In genomic region chr1:183697814-183698590, GRCh38 we compare ENCODE assay signal across 20 cellular contexts. TPM values are rescaled to one million over a fixed set of nuclear protein-coding genes. Genes with fewer than 3 reads are reported as not detected.
DNase-seq lines count a peak whose midpoint lies in the region; TF ChIP-seq lines count a peak whose summit lies in the region.
"Had no signal": no experiment of that assay in that cellular context is flagged by ENCODE, and none has a peak within 500 bp of the region (broad histone marks: within the 10 kb centered on the region; RNA-seq: fewer than 3 reads in every experiment).

No MANE protein-coding gene starts in this region.

- H3K79me2 ChIP-seq in PC-9 (ENCODE audit: low read depth), result no peaks in the 10 kb centered on the region

- CTCF ChIA-PET in activated naive CD4-positive, alpha-beta T cell treated with anti-CD3 and anti-CD28 coated beads for 36 hours (lab: Charles Lee), result interaction anchor here (1.0 to 1.6 kb wide), 3 partner anchors 13 to 43 kb away, joined by 4 to 6 read pairs (median 5); no protein-coding TSS in a partner anchor
- CTCF ChIA-PET in activated naive CD4-positive, alpha-beta T cell treated with anti-CD3 and anti-CD28 coated beads, Interleukin-2, amount 10 ng/mL, durations not matched to agents 7 days and 5 days (lab: Charles Lee), result interaction anchor here (0.6 to 1.2 kb wide), 3 partner anchors 42 to 371 kb away, joined by 3 read pairs; no protein-coding TSS in a partner anchor
- CTCF ChIA-PET in PC-9 (lab: Charles Lee), result no interaction called here

- 81 to 88% methylated on average over 3 of the region's 3 CpGs for WGBS in lower leg skin, 2 donors

- H3K4me3 Mint-ChIP-seq in activated naive CD4-positive, alpha-beta T cell treated with anti-CD3 and anti-CD28 coated beads for 36 hours, result no peak overlapping the region
- no peak overlapping the region for H3K4me3 Mint-ChIP-seq in activated naive CD4-positive, alpha-beta T cell treated with anti-CD3 and anti-CD28 coated beads, Interleukin-2, amount 10 ng/mL, durations not matched to agents 7 days and 5 days
- no peak overlapping the region for H3K4me3 Mint-ChIP-seq in type B pancreatic cell
- no peak overlapping the region for H3K4me3 Mint-ChIP-seq in activated T-cell treated with anti-CD3 and anti-CD28 coated beads, Interleukin-2, amount 50 U/mL, for 24 hours
- H3K4me3 Mint-ChIP-seq: CD4-positive, CD25-positive, alpha-beta regulatory T cell; HFFc6 had no signal

- 0 out of 2 replicates have a peak overlapping the region, but pooled peaks have one; percentile 65 for H3K4me2 ChIP-seq in PC-9
- H3K4me2 ChIP-seq: KMS-11 had no signal

- intact Hi-C loops in activated naive CD4-positive, alpha-beta T cell treated with anti-CD3 and anti-CD28 coated beads for 36 hours (cut with micrococcal nuclease), result loop anchor here (10.0 kb wide), 1 partner anchor 357 kb away; the partner anchor contains the start of gene TSEN15
- intact Hi-C loops in PC-9 (cut with micrococcal nuclease; ENCODE audit: unreplicated experiment) (loop anchor here (2.0 to 5.0 kb wide), 2 partner anchors 61 to 107 kb away; partner anchors contain the start of genes ARPC5 and RGL1), lower leg skin (cut with DNase I; ENCODE audit: low total_unique reads) (no loop called here)

- H3K4me3 ChIP-seq in PC-9, result no peak overlapping the region
- no peak overlapping the region for H3K4me3 ChIP-seq in lower leg skin (ENCODE audit: low read depth, poor library complexity, severe bottlenecking)
- H3K4me3 ChIP-seq: MG63, SJSA1 had no signal

- H2AFZ ChIP-seq in PC-9, result no peak overlapping the region

- DNase-seq in activated naive CD4-positive, alpha-beta T cell treated with anti-CD3 and anti-CD28 coated beads for 36 hours, result peak; percentile 45
- DNase-seq in activated naive CD4-positive, alpha-beta T cell treated with anti-CD3 and anti-CD28 coated beads, Interleukin-2, amount 10 ng/mL, durations not matched to agents 7 days and 5 days, result no peak
- DNase-seq in PC-9 (no peak), epithelial cell of prostate (ENCODE audit: low read depth, low spot score) (no peak), type B pancreatic cell (ENCODE audit: extremely low spot score, unreplicated experiment) (no peak), SW480 (ENCODE audit: low spot score) (no peak), lower leg skin (ENCODE audit: low spot score in 2 of 2) (no peak)
- DNase-seq in activated T-cell treated with anti-CD3 and anti-CD28 coated beads, Interleukin-2, amount 50 U/mL, for 24 hours, result no peak
- DNase-seq: CD4-positive, CD25-positive, alpha-beta regulatory T cell; DMS79 treated with DMSO at 0.1 percent for 48 hours; GF-D8; GOT3; HFFc6; MG63; NCI-H1105; NCI-H1694 treated with DMSO at 0.1 percent for 48 hours; NCI-H446 had no signal

- no peaks in the 10 kb centered on the region for H4K20me1 ChIP-seq in PC-9 (ENCODE audit: insufficient read depth)

- H3K9me3 Mint-ChIP-seq in activated naive CD4-positive, alpha-beta T cell treated with anti-CD3 and anti-CD28 coated beads for 36 hours, result no peaks in the 10 kb centered on the region
- no peaks in the 10 kb centered on the region for H3K9me3 Mint-ChIP-seq in activated naive CD4-positive, alpha-beta T cell treated with anti-CD3 and anti-CD28 coated beads, Interleukin-2, amount 10 ng/mL, durations not matched to agents 7 days and 5 days
- no peaks in the 10 kb centered on the region for H3K9me3 Mint-ChIP-seq in type B pancreatic cell
- no peaks in the 10 kb centered on the region for H3K9me3 Mint-ChIP-seq in activated T-cell treated with anti-CD3 and anti-CD28 coated beads, Interleukin-2, amount 50 U/mL, for 24 hours
- H3K9me3 Mint-ChIP-seq: CD4-positive, CD25-positive, alpha-beta regulatory T cell; HFFc6 had no signal

- no TSS peak for BruUV-seq in PC-9 (replicated peaks; lab: Mats Ljungman, UMichigan)

- no peaks in the 10 kb centered on the region for H3K27me3 ChIP-seq in PC-9 (ENCODE audit: insufficient read depth, low read depth)
- H3K27me3 ChIP-seq: MG63, SJSA1 had no signal

- TF ChIP-seq CTCF in PC-9 (conservative IDR thresholded peaks at IDR 0.05) (no peak), type B pancreatic cell (conservative IDR thresholded peaks at IDR 0.05) (no peak), lower leg skin (IDR thresholded peaks at IDR 0.05) (no peak)

- peaks cover 3% of the 10 kb centered on the region for H3K9me3 ChIP-seq in PC-9 (ENCODE audit: insufficient read depth, low read depth)
- H3K9me3 ChIP-seq: MG63, SJSA1 had no signal

- peaks cover 25% of the 10 kb centered on the region for H3F3A ChIP-seq in PC-9 (ENCODE audit: insufficient read depth, low read depth)

- peaks cover 49% of the 10 kb centered on the region for H3K4me1 ChIP-seq in PC-9 (replicated peaks; ENCODE audit: insufficient read depth)

- peak overlapping the region; percentile 85; the same call in 1 of the 2 replicates for H3K27ac ChIP-seq in PC-9
- H3K27ac ChIP-seq in epithelial cell of prostate, result peak overlapping the region; percentile 82
- H3K27ac ChIP-seq: KMS-11, SJSA1 had no signal

- no peak for TF ChIP-seq POLR2A in lower leg skin (IDR thresholded peaks at IDR 0.05)

- H3K27me3 Mint-ChIP-seq in activated naive CD4-positive, alpha-beta T cell treated with anti-CD3 and anti-CD28 coated beads for 36 hours (ENCODE audit: low read depth), result no peaks in the 10 kb centered on the region
- no peaks in the 10 kb centered on the region for H3K27me3 Mint-ChIP-seq in activated naive CD4-positive, alpha-beta T cell treated with anti-CD3 and anti-CD28 coated beads, Interleukin-2, amount 10 ng/mL, durations not matched to agents 7 days and 5 days
- no peaks in the 10 kb centered on the region for H3K27me3 Mint-ChIP-seq in type B pancreatic cell
- H3K27me3 Mint-ChIP-seq in activated T-cell treated with anti-CD3 and anti-CD28 coated beads, Interleukin-2, amount 50 U/mL, for 24 hours, result no peaks in the 10 kb centered on the region
- H3K27me3 Mint-ChIP-seq: CD4-positive, CD25-positive, alpha-beta regulatory T cell had no signal

- peaks cover 7% of the 10 kb centered on the region for H3K36me3 Mint-ChIP-seq in activated naive CD4-positive, alpha-beta T cell treated with anti-CD3 and anti-CD28 coated beads for 36 hours (ENCODE audit: low read depth)
- H3K36me3 Mint-ChIP-seq in activated naive CD4-positive, alpha-beta T cell treated with anti-CD3 and anti-CD28 coated beads, Interleukin-2, amount 10 ng/mL, durations not matched to agents 7 days and 5 days, result peaks cover 2% of the 10 kb centered on the region
- H3K36me3 Mint-ChIP-seq in type B pancreatic cell, result peaks cover 6% of the 10 kb centered on the region
- H3K36me3 Mint-ChIP-seq in activated T-cell treated with anti-CD3 and anti-CD28 coated beads, Interleukin-2, amount 50 U/mL, for 24 hours (ENCODE audit: low read depth), result no peaks in the 10 kb centered on the region

- no peak overlapping the region for H3K27ac Mint-ChIP-seq in activated naive CD4-positive, alpha-beta T cell treated with anti-CD3 and anti-CD28 coated beads for 36 hours
- no peak overlapping the region for H3K27ac Mint-ChIP-seq in activated naive CD4-positive, alpha-beta T cell treated with anti-CD3 and anti-CD28 coated beads, Interleukin-2, amount 10 ng/mL, durations not matched to agents 7 days and 5 days
- H3K27ac Mint-ChIP-seq in type B pancreatic cell, result peak overlapping the region; percentile 42
- no peak overlapping the region for H3K27ac Mint-ChIP-seq in activated T-cell treated with anti-CD3 and anti-CD28 coated beads, Interleukin-2, amount 50 U/mL, for 24 hours
- H3K27ac Mint-ChIP-seq: CD4-positive, CD25-positive, alpha-beta regulatory T cell; HFFc6 had no signal

- no peaks in the 10 kb centered on the region for H3K9me2 ChIP-seq in PC-9 (ENCODE audit: insufficient read depth)

- peaks cover 17% of the 10 kb centered on the region for H3K4me1 Mint-ChIP-seq in activated naive CD4-positive, alpha-beta T cell treated with anti-CD3 and anti-CD28 coated beads for 36 hours (ENCODE audit: low read depth)
- H3K4me1 Mint-ChIP-seq in activated naive CD4-positive, alpha-beta T cell treated with anti-CD3 and anti-CD28 coated beads, Interleukin-2, amount 10 ng/mL, durations not matched to agents 7 days and 5 days, result peaks cover 4% of the 10 kb centered on the region
- peaks cover 21% of the 10 kb centered on the region for H3K4me1 Mint-ChIP-seq in type B pancreatic cell (ENCODE audit: unreplicated experiment)
- peaks cover 11% of the 10 kb centered on the region for H3K4me1 Mint-ChIP-seq in activated T-cell treated with anti-CD3 and anti-CD28 coated beads, Interleukin-2, amount 50 U/mL, for 24 hours (ENCODE audit: low read depth)

- POLR2A ChIA-PET in PC-9 (lab: Charles Lee; ENCODE audit: unreplicated experiment), result no interaction called here

- no peaks in the 10 kb centered on the region for H3K36me3 ChIP-seq in PC-9 (ENCODE audit: low read depth)
- H3K36me3 ChIP-seq: MG63, SJSA1 had no signal

RNA-seq across cellular contexts. Expression of gene APOBEC4, which starts 44.9 kb away (rescaled TPM):
- total RNA-seq in activated naive CD4-positive, alpha-beta T cell treated with anti-CD3 and anti-CD28 coated beads for 36 hours, result not detected
- not detected in 2 replicates for total RNA-seq in PC-9 (2021)
- not detected in 2 replicates for total RNA-seq in type B pancreatic cell (ENCODE audit: low replicate concordance)
- total RNA-seq in lower leg skin, result not detected
- total RNA-seq: A172; CD4-positive, CD25-positive, alpha-beta regulatory T cell; HFFc6; SJSA1 had no signal
